ENCODE assay signal across 22 cellular contexts in genomic region chr12:118185602-118186397, GRCh38. TPM values are rescaled to one million over a fixed set of nuclear protein-coding genes. Genes with fewer than 3 reads are reported as not detected.
DNase-seq lines count a peak whose midpoint lies in the region; ATAC-seq and TF ChIP-seq lines count a peak whose summit lies in the region.
"Had no signal": no experiment of that assay in that cellular context is flagged by ENCODE, and none has a peak within 500 bp of the region (broad histone marks: within the 10 kb centered on the region; RNA-seq: fewer than 3 reads in every experiment).

No MANE protein-coding gene starts in this region.

- CTCF ChIA-PET in CD4-positive, alpha-beta memory T cell (lab: Charles Lee; ENCODE audit: partially characterized antibody) = interaction anchor here (1.0 to 4.0 kb wide), 4 partner anchors 11 to 329 kb away, joined by 3 to 21 read pairs (median 7); partner anchors contain the start of gene SUDS3

- intact Hi-C loops in CD4-positive, alpha-beta memory T cell (cut with micrococcal nuclease) = no loop called here
- intact Hi-C loops in dorsolateral prefrontal cortex (cut with DNase I) = loop anchor here in 1 of 2 donors (10.0 kb wide), 1 partner anchor 119 kb away; no protein-coding TSS in a partner anchor

- H3K36me3 ChIP-seq in CD4-positive, alpha-beta memory T cell (ENCODE audit: insufficient read depth, low read length) = no peaks in the 10 kb centered on the region

- peaks cover 28 to 42% of the 10 kb centered on the region in 2 donors for H3K36me3 Mint-ChIP-seq in CD4-positive, alpha-beta memory T cell
- peaks cover 4% of the 10 kb centered on the region for H3K36me3 Mint-ChIP-seq in IgD-negative memory B cell
- peaks cover 3 to 50% (median 4%) of the 10 kb centered on the region in 3 donors for H3K36me3 Mint-ChIP-seq in naive thymus-derived CD8-positive, alpha-beta T cell

- no peaks in the 10 kb centered on the region for H3K27me3 ChIP-seq in CD4-positive, alpha-beta memory T cell (ENCODE audit: insufficient read depth, low read length)
- H3K27me3 ChIP-seq in dorsolateral prefrontal cortex = no peaks in the 10 kb centered on the region
- H3K27me3 ChIP-seq: esophagus squamous epithelium had no signal

- H3K27ac Mint-ChIP-seq in CD4-positive, alpha-beta memory T cell = peak overlapping the region in 6 of 7 donors; percentile 42 to 71 (median 56)
- peak overlapping the region in 2 of 3 donors; percentile 37 to 80 for H3K27ac Mint-ChIP-seq in IgD-negative memory B cell
- peak overlapping the region in 6 of 10 donors; percentile 25 to 63 (median 54) for H3K27ac Mint-ChIP-seq in naive thymus-derived CD8-positive, alpha-beta T cell
- H3K27ac Mint-ChIP-seq: activated naive CD4-positive, alpha-beta T cell treated with anti-CD3 and anti-CD28 coated beads, Interleukin-2, amount 10 ng/mL, durations not matched to agents 7 days and 5 days had no signal

- POLR2A ChIA-PET in CD4-positive, alpha-beta memory T cell (lab: Charles Lee; ENCODE audit: partially characterized antibody) = interaction anchor here (4.9 kb wide), 1 partner anchor 190 kb away, joined by 25 read pairs; the partner anchor contains the start of gene SUDS3
- POLR2A ChIA-PET in naive thymus-derived CD8-positive, alpha-beta T cell (lab: Charles Lee) = no interaction called here

- H3K9me3 Mint-ChIP-seq in CD4-positive, alpha-beta memory T cell = no peaks in the 10 kb centered on the region
- no peaks in the 10 kb centered on the region for H3K9me3 Mint-ChIP-seq in IgD-negative memory B cell
- H3K9me3 Mint-ChIP-seq in naive thymus-derived CD8-positive, alpha-beta T cell = no peaks in the 10 kb centered on the region
- H3K9me3 Mint-ChIP-seq: activated naive CD4-positive, alpha-beta T cell treated with anti-CD3 and anti-CD28 coated beads, Interleukin-2, amount 10 ng/mL, durations not matched to agents 7 days and 5 days; activated T-cell treated with anti-CD3 and anti-CD28 coated beads, Interleukin-2, amount 50 U/mL, for 4 hours; nephron had no signal

- H3K9me3 ChIP-seq in CD4-positive, alpha-beta memory T cell (ENCODE audit: control insufficient read depth in 1 of 2, low read length in 2 of 2) = no peaks in the 10 kb centered on the region
- H3K9me3 ChIP-seq: esophagus squamous epithelium, lower lobe of right lung had no signal

- H3K4me3 ChIP-seq in CD4-positive, alpha-beta memory T cell (ENCODE audit: low read length in 2 of 2) = no peak overlapping the region
- H3K4me3 ChIP-seq in dorsolateral prefrontal cortex = peak overlapping the region in 32 of 59 donors; percentile 6 to 75 (median 62)
- H3K4me3 ChIP-seq: esophagus squamous epithelium, lower lobe of right lung had no signal

- no peak for DNase-seq in CD4-positive, alpha-beta memory T cell
- no peak for DNase-seq in dorsolateral prefrontal cortex
- no peak for DNase-seq in naive thymus-derived CD8-positive, alpha-beta T cell
- DNase-seq in NCI-H69 (lab: John Stamatoyannopoulos, UW) = no peak
- no peak for DNase-seq in activated CD4-positive, alpha-beta T cell treated with anti-CD3 and anti-CD28 coated beads for 1 hour
- no peak for DNase-seq in NCI-H1092 treated with DMSO at 0.1 percent for 48 hours (lab: John Stamatoyannopoulos, UW)
- DNase-seq: activated CD8-positive, alpha-beta memory T cell treated with anti-CD3 and anti-CD28 coated beads for 24 hours; activated naive CD4-positive, alpha-beta T cell treated with anti-CD3 and anti-CD28 coated beads, Interleukin-2, amount 10 ng/mL, durations not matched to agents 7 days and 5 days; activated T-cell treated with anti-CD3 and anti-CD28 coated beads, Interleukin-2, amount 50 U/mL, for 4 hours; effector memory CD4-positive, alpha-beta T cell; esophagus squamous epithelium; lower lobe of right lung; NCI-H1930; NCI-H226; NCI-H82; stimulated activated CD4-positive, alpha-beta T cell treated with anti-CD3 and anti-CD28 coated beads, Interleukin-15, amount 100 ng/mL, for 24 hours had no signal

- TF ChIP-seq CTCF in dorsolateral prefrontal cortex (IDR thresholded peaks at IDR 0.05 in 54 of 56, conservative IDR thresholded peaks at IDR 0.05 in 2 of 56; ENCODE audit: low read depth in 1 of 56, partially characterized antibody in 56 of 56) = no peak

- H3K27ac ChIP-seq in CD4-positive, alpha-beta memory T cell (ENCODE audit: low read depth, low read length) = no peak overlapping the region
- peak overlapping the region in 26 of 59 donors; percentile 2 to 99 (median 26) for H3K27ac ChIP-seq in dorsolateral prefrontal cortex
- H3K27ac ChIP-seq: C4-2B, esophagus squamous epithelium, lower lobe of right lung, parathyroid adenoma had no signal

- no peaks in the 10 kb centered on the region for H3K27me3 Mint-ChIP-seq in CD4-positive, alpha-beta memory T cell
- H3K27me3 Mint-ChIP-seq in IgD-negative memory B cell = no peaks in the 10 kb centered on the region
- no peaks in the 10 kb centered on the region for H3K27me3 Mint-ChIP-seq in naive thymus-derived CD8-positive, alpha-beta T cell
- H3K27me3 Mint-ChIP-seq: activated naive CD4-positive, alpha-beta T cell treated with anti-CD3 and anti-CD28 coated beads, Interleukin-2, amount 10 ng/mL, durations not matched to agents 7 days and 5 days had no signal

- H3K4me3 Mint-ChIP-seq in CD4-positive, alpha-beta memory T cell = no peak overlapping the region
- no peak overlapping the region for H3K4me3 Mint-ChIP-seq in IgD-negative memory B cell
- no peak overlapping the region for H3K4me3 Mint-ChIP-seq in naive thymus-derived CD8-positive, alpha-beta T cell
- H3K4me3 Mint-ChIP-seq: activated naive CD4-positive, alpha-beta T cell treated with anti-CD3 and anti-CD28 coated beads, Interleukin-2, amount 10 ng/mL, durations not matched to agents 7 days and 5 days; activated T-cell treated with anti-CD3 and anti-CD28 coated beads, Interleukin-2, amount 50 U/mL, for 4 hours had no signal

- no peak for ATAC-seq in naive thymus-derived CD8-positive, alpha-beta T cell
- ATAC-seq: activated T-cell treated with anti-CD3 and anti-CD28 coated beads, Interleukin-2, amount 50 U/mL, for 4 hours; HCT116; lower lobe of right lung; sciatic nerve had no signal

- H3K4me1 ChIP-seq in CD4-positive, alpha-beta memory T cell (ENCODE audit: insufficient read depth, low read length) = peaks cover 4% of the 10 kb centered on the region

- H3K4me1 Mint-ChIP-seq in CD4-positive, alpha-beta memory T cell = peaks cover 12 to 23% (median 14%) of the 10 kb centered on the region in 4 donors
- H3K4me1 Mint-ChIP-seq in IgD-negative memory B cell = peaks cover 21 to 24% (median 23%) of the 10 kb centered on the region in 3 donors
- H3K4me1 Mint-ChIP-seq in naive thymus-derived CD8-positive, alpha-beta T cell = peaks cover 3 to 12% (median 9%) of the 10 kb centered on the region in 4 donors

RNA-seq across cellular contexts. Expression of gene PEBP1, which starts 49.9 kb away (rescaled TPM):
- total RNA-seq in CD4-positive, alpha-beta memory T cell = 10 to 100 TPM; 95.9 to 99.1 TPM
- 100 to 1,000 TPM; 353 to 422 TPM for polyA plus RNA-seq in CD4-positive, alpha-beta memory T cell
- polyA plus RNA-seq in IgD-negative memory B cell = 281 TPM
- 1,000 to 10,000 TPM in 2 of 120 experiments, 100 to 1,000 TPM in 118; 437 to 1,009 (median 790) TPM for total RNA-seq in dorsolateral prefrontal cortex
- 10 to 100 TPM; 85.2 to 86.7 TPM for total RNA-seq in naive thymus-derived CD8-positive, alpha-beta T cell
- 100 to 1,000 TPM; 290 to 344 (median 340) TPM for polyA plus RNA-seq in naive thymus-derived CD8-positive, alpha-beta T cell

Comparison
In these comparisons a context has a peak if more than half of its experiments do, and no peak if none do; other contexts are left out.
1. H3K4me3 ChIP-seq: peak in dorsolateral prefrontal cortex (32 of 59); none in CD4-positive, alpha-beta memory T cell (0 of 2).
2. RNA of gene PEBP1, which starts 49.9 kb away (total RNA-seq): 437 to 1,009 TPM in dorsolateral prefrontal cortex; 95.9 to 99.1 TPM in CD4-positive, alpha-beta memory T cell and 85.2 to 86.7 TPM in naive thymus-derived CD8-positive, alpha-beta T cell; every median in the first group is over 4 times any median in the second.
3. Peak in every context shown above with its lines, with median percentiles within 50 percentile points of each other: H3K27ac Mint-ChIP-seq.